Comparison of ENCODE assay signal across 1 cellular context in the genomic region with DNA sequence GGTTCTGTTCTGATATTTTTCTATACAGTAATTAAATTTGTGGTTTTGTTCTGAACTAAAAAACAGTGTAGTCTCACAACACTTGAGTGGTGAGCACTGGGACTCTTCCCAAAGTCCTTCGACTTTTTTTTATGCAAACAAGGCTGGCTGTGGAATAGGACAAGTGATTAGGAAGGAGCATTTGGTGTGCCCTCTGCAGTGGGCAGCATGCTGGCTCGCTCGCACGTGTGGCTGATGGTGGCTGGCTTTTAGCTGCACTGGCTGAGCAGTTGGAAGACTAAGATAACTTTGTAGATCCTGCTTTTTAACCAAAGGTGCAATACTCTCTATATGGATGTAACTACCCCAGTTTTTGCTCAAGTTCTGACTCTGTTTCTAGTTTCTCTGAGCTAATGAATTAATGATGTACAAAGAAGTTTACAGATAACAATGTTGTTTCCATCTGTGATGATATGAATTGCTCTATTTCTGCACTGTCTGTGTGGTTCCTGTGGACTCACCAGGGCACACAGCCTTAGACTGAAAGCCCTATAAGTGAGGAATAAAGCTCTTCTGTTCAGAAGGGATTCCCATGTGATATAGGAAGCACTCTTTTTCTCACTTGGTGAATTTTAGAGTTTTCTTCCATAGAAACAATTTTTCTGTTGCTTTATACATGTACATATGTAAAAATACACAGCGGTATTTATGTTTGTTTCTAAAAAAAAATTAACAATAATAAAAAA.
A peak's percentile ranks its signal among the peaks of the same experiment; 100 is the strongest.
TF ChIP-seq lines count a peak whose summit lies in the region.

No MANE protein-coding gene starts in this region.

TF ChIP-seq in H1, 55 proteins besides CTCF, POLR2A, EP300 and RAD21:
- no peak for TF ChIP-seq CREB1 (IDR thresholded peaks at IDR 0.05)
- 0 out of 2 replicates have a peak, but pooled peaks have one; percentile 20 for TF ChIP-seq TAF1 (IDR thresholded peaks at IDR 0.05; ENCODE audit: low read depth, low read length)
- TF ChIP-seq RFX5 (IDR thresholded peaks at IDR 0.05; ENCODE audit: borderline replicate concordance, low read depth, low read length) = no peak
- 0 out of 2 replicates have a peak, but pooled peaks have one; percentile 12 for TF ChIP-seq TBP (IDR thresholded peaks at IDR 0.05; ENCODE audit: low read depth, low read length)
- TF ChIP-seq TAF7 (optimal IDR thresholded peaks at IDR 0.05; ENCODE audit: borderline replicate concordance, low read depth, low read length) = no peak
- TF ChIP-seq EZH2 (IDR thresholded peaks at IDR 0.05; ENCODE audit: low read depth, low read length, severe bottlenecking) = no peak
- TF ChIP-seq MAFK (IDR thresholded peaks at IDR 0.05; ENCODE audit: low read depth, low read length) = no peak
- TF ChIP-seq SP2 (IDR thresholded peaks at IDR 0.05; ENCODE audit: low read length) = no peak
- no peak for TF ChIP-seq PHF8 (conservative IDR thresholded peaks at IDR 0.05; ENCODE audit: low read depth, low read length)
- TF ChIP-seq CEBPB (IDR thresholded peaks at IDR 0.05; ENCODE audit: low read depth, low read length) = no peak
- TF ChIP-seq POLR2AphosphoS5 (IDR thresholded peaks at IDR 0.05; ENCODE audit: low read depth, low read length) = 0 out of 2 replicates have a peak, but pooled peaks have one; percentile 44
- TF ChIP-seq SIX5 (IDR thresholded peaks at IDR 0.05; ENCODE audit: low read depth, low read length) = no peak
- TF ChIP-seq SAP30 (IDR thresholded peaks at IDR 0.05; ENCODE audit: insufficient read depth, insufficient replicate concordance, low read length) = no peak
- no peak for TF ChIP-seq NANOG (IDR thresholded peaks at IDR 0.05; ENCODE audit: insufficient read depth, low read depth, low read length, poor library complexity, severe bottlenecking)
- TF ChIP-seq, protein P1, sequence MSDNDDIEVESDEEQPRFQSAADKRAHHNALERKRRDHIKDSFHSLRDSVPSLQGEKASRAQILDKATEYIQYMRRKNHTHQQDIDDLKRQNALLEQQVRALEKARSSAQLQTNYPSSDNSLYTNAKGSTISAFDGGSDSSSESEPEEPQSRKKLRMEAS (IDR thresholded peaks at IDR 0.05) = peak; percentile 48; the same call in 1 of the 2 replicates
- TF ChIP-seq RBBP5 (IDR thresholded peaks at IDR 0.05; ENCODE audit: borderline replicate concordance, low read depth, low read length) = no peak
- no peak for TF ChIP-seq BACH1 (IDR thresholded peaks at IDR 0.05; ENCODE audit: low read length)
- no peak for TF ChIP-seq ZNF274 (IDR thresholded peaks at IDR 0.05; ENCODE audit: borderline replicate concordance, extremely low read depth, low read length)
- no peak for TF ChIP-seq JUND (IDR thresholded peaks at IDR 0.05; ENCODE audit: low read length)
- no peak for TF ChIP-seq SIN3A (conservative IDR thresholded peaks at IDR 0.05 in 1 of 2, IDR thresholded peaks at IDR 0.05 in 1 of 2; ENCODE audit: low read depth in 1 of 2, low read length in 2 of 2)
- TF ChIP-seq RXRA (IDR thresholded peaks at IDR 0.05; ENCODE audit: insufficient read depth, low read depth, low read length) = no peak
- TF ChIP-seq KDM4A (IDR thresholded peaks at IDR 0.05; ENCODE audit: low read depth, low read length, severe bottlenecking) = no peak
- TF ChIP-seq JUN (IDR thresholded peaks at IDR 0.05; ENCODE audit: low read depth, low read length) = no peak
- TF ChIP-seq SRF (IDR thresholded peaks at IDR 0.05; ENCODE audit: low read depth, low read length) = no peak
- TF ChIP-seq BCL11A (IDR thresholded peaks at IDR 0.05; ENCODE audit: low read depth in 2 of 2, low read length in 2 of 2) = no peak
- TF ChIP-seq NRF1 (IDR thresholded peaks at IDR 0.05; ENCODE audit: low read depth, low read length) = no peak
- TF ChIP-seq HDAC2 (IDR thresholded peaks at IDR 0.05; ENCODE audit: borderline replicate concordance in 1 of 2, low read depth in 2 of 2, low read length in 2 of 2) = no peak
- no peak for TF ChIP-seq YY1 (IDR thresholded peaks at IDR 0.05; ENCODE audit: low read depth, low read length)
- TF ChIP-seq SP4 (IDR thresholded peaks at IDR 0.05; ENCODE audit: low read length) = no peak
- no peak for TF ChIP-seq HDAC6 (IDR thresholded peaks at IDR 0.05; ENCODE audit: low read depth, low read length)
- no peak for TF ChIP-seq CHD1 (IDR thresholded peaks at IDR 0.05; ENCODE audit: low read depth, low read length)
- no peak for TF ChIP-seq KDM1A (IDR thresholded peaks at IDR 0.05; ENCODE audit: borderline replicate concordance, low read length)
- no peak for TF ChIP-seq RNF2 (IDR thresholded peaks at IDR 0.05; ENCODE audit: borderline replicate concordance, low read depth, low read length, missing control alignments, poor library complexity, severe bottlenecking)
- no peak for TF ChIP-seq CHD2 (IDR thresholded peaks at IDR 0.05; ENCODE audit: low read length)
